Comparison of ENCODE assay signal across 19 cellular contexts in genomic region chr6:105836889-105837288, GRCh38.
A peak's percentile ranks its signal among the peaks of the same experiment; 100 is the strongest.
DNase-seq lines count a peak whose midpoint lies in the region; ATAC-seq and TF ChIP-seq lines count a peak whose summit lies in the region.
"Had no signal": no experiment of that assay in that cellular context is flagged by ENCODE, and none has a peak within 500 bp of the region (broad histone marks: within the 10 kb centered on the region; RNA-seq: fewer than 3 reads in every experiment).

No MANE protein-coding gene starts in this region.

- no peaks in the 10 kb centered on the region for H3K9me3 ChIP-seq in OCI-LY3 (ENCODE audit: insufficient read depth, low read length)
- no peaks in the 10 kb centered on the region for H3K9me3 ChIP-seq in lower lobe of right lung
- H3K9me3 ChIP-seq: BLaER1 had no signal

- no peaks in the 10 kb centered on the region for H3K36me3 ChIP-seq in OCI-LY3 (replicated peaks; ENCODE audit: low read depth, low read length)
- H3K36me3 ChIP-seq in lower lobe of right lung: no peaks in the 10 kb centered on the region
- H3K36me3 ChIP-seq: BLaER1 had no signal

- H3K27ac ChIP-seq in OCI-LY3 (ENCODE audit: low read length): no peak overlapping the region
- no peak overlapping the region for H3K27ac ChIP-seq in lower lobe of right lung
- H3K27ac ChIP-seq: BLaER1 had no signal

- H3K79me2 ChIP-seq in OCI-LY3 (ENCODE audit: low read length): no peaks in the 10 kb centered on the region

- H3K9ac ChIP-seq in OCI-LY3 (ENCODE audit: low read length): no peak overlapping the region
- H3K9ac ChIP-seq: BLaER1 had no signal

- no peak overlapping the region for H3K4me3 ChIP-seq in OCI-LY3 (ENCODE audit: low read length)
- H3K4me3 ChIP-seq in epithelial cell of esophagus (ENCODE audit: low read length): no peak overlapping the region
- no peak overlapping the region for H3K4me3 ChIP-seq in lower lobe of right lung
- H3K4me3 ChIP-seq: BLaER1 had no signal

- H3K4me1 ChIP-seq in OCI-LY3 (ENCODE audit: low read length) (peaks cover 29% of the 10 kb centered on the region), lower lobe of right lung (peaks cover 2% of the 10 kb centered on the region)

- no peak overlapping the region for H2AFZ ChIP-seq in OCI-LY3 (ENCODE audit: low read depth, low read length)

- intact Hi-C loops in lower lobe of right lung (cut with DNase I) (no loop called here), left ventricle myocardium superior (cut with micrococcal nuclease) (no loop called here)

- H3K27me3 ChIP-seq in OCI-LY3 (ENCODE audit: low read depth, low read length) (no peaks in the 10 kb centered on the region), lower lobe of right lung (ENCODE audit: low read depth) (no peaks in the 10 kb centered on the region)
- H3K27me3 ChIP-seq: BLaER1 had no signal

- ATAC-seq in lower lobe of right lung: peak; percentile 41 to 52
- no peak for ATAC-seq in left ventricle myocardium superior
- no peak for ATAC-seq in GM18520 (IDR thresholded peaks at IDR 0.05; ENCODE audit: unreplicated experiment)
- ATAC-seq: CD8-positive, alpha-beta T cell had no signal

- H3K4me2 ChIP-seq in OCI-LY3 (ENCODE audit: low read length): peak overlapping the region; percentile 45
- H3K4me2 ChIP-seq: BLaER1 had no signal

- DNase-seq in epithelial cell of esophagus (ENCODE audit: low read depth) (peak; percentile 50), lower lobe of right lung (no peak), left ventricle myocardium superior (no peak), 8988T (no peak)
- DNase-seq in activated T-cell treated with anti-CD3 and anti-CD28 coated beads, Interleukin-2, amount 50 U/mL, for 1 hour: no peak
- DNase-seq: CD8-positive, alpha-beta T cell; DMS79 treated with DMSO at 0.1 percent for 48 hours; GF-D8; HFFc6; NCI-H1105; NCI-H1694; NCI-H2107; NCI-H2227 treated with DMSO at 0.1 percent for 48 hours; NCI-H524; RPMI8226; SIG-M5 had no signal

- H4K20me1 ChIP-seq in OCI-LY3 (ENCODE audit: insufficient read depth, low read length): no peaks in the 10 kb centered on the region
- H4K20me1 ChIP-seq: BLaER1 had no signal

- no peak for TF ChIP-seq CTCF in OCI-LY3 (IDR thresholded peaks at IDR 0.05; ENCODE audit: low read depth, low read length)
- TF ChIP-seq CTCF in epithelial cell of esophagus (IDR thresholded peaks at IDR 0.05; ENCODE audit: insufficient read depth, low read depth, low read length, missing control alignments): no peak
- TF ChIP-seq CTCF in lower lobe of right lung (IDR thresholded peaks at IDR 0.05): no peak

Comparison
In these comparisons a context has a peak if more than half of its experiments do, and no peak if none do; other contexts are left out.
1. ATAC-seq: peak in lower lobe of right lung (2 of 2); none in left ventricle myocardium superior (single experiment) and GM18520 (single experiment).